Comparison of ENCODE assay signal across 1 cellular context in genomic region chr17:29677835-29678223, GRCh38.
A peak's percentile ranks its signal among the peaks of the same experiment; 100 is the strongest.
TF ChIP-seq lines count a peak whose summit lies in the region.
"Not testable (repeated sequence)": the region's sequence is repeated elsewhere in the genome, so short reads cannot be mapped to it uniquely, and the experiment has no call there.

No MANE protein-coding gene starts in this region.

TF ChIP-seq in K562, 482 proteins besides CTCF, POLR2A, EP300 and RAD21:
- TF ChIP-seq FOSL1 (tag; conservative IDR thresholded peaks at IDR 0.05), result 0 out of 2 replicates have a peak, but pooled peaks have one; percentile 15
- TF ChIP-seq ARID1B (IDR thresholded peaks at IDR 0.05), result peak; percentile 80
- TF ChIP-seq CBFA2T3 (IDR thresholded peaks at IDR 0.05), result peak; percentile 64
- TF ChIP-seq HDAC1 (IDR thresholded peaks at IDR 0.05), result 0 out of 4 replicates have a peak, but pooled peaks of 1 of the 2 experiments have one; percentile 24
- TF ChIP-seq NFE2 (IDR thresholded peaks at IDR 0.05; ENCODE audit: low read depth), result peak; percentile 59
- TF ChIP-seq MAFG (tag; conservative IDR thresholded peaks at IDR 0.05), result peak; percentile 90
- TF ChIP-seq JUND (IDR thresholded peaks at IDR 0.05; ENCODE audit: borderline replicate concordance, low read depth, low read length); TEAD4 (CRISPR knock-in tag; IDR thresholded peaks at IDR 0.05; ENCODE audit: borderline replicate concordance): not testable (repeated sequence)
- TF ChIP-seq JUND (tag; IDR thresholded peaks at IDR 0.05; ENCODE audit: borderline replicate concordance, low read depth, low read length), result 0 out of 3 replicates have a peak, but pooled peaks have one; percentile 29
- 0 out of 2 replicates have a peak, but pooled peaks have one; percentile 22 for TF ChIP-seq MTA2 (IDR thresholded peaks at IDR 0.05; ENCODE audit: low read depth)
- TF ChIP-seq BCOR (IDR thresholded peaks at IDR 0.05), result peak; percentile 71; the same call in 1 of the 2 replicates
- peak; percentile 58; the same call in 1 of the 2 replicates for TF ChIP-seq TAL1 (IDR thresholded peaks at IDR 0.05)
- TF ChIP-seq TEAD4 (IDR thresholded peaks at IDR 0.05; ENCODE audit: low read length), result peak; percentile 57
- TF ChIP-seq HDAC2 (IDR thresholded peaks at IDR 0.05), result 0 out of 2 replicates have a peak, but pooled peaks have one; percentile 32
- peak; percentile 75 for TF ChIP-seq MAFK (IDR thresholded peaks at IDR 0.05; ENCODE audit: low read length)
- peak; percentile 74 for TF ChIP-seq DPF2 (IDR thresholded peaks at IDR 0.05)
- TF ChIP-seq CC2D1A (IDR thresholded peaks at IDR 0.05), result peak; percentile 15; the same call in 1 of the 2 replicates
- peak; percentile 45; the same call in 1 of the 2 replicates for TF ChIP-seq SMARCA5 (IDR thresholded peaks at IDR 0.05)
- TF ChIP-seq ZNF592 (IDR thresholded peaks at IDR 0.05), result peak; percentile 20; the same call in 1 of the 2 replicates
- peak in 1 of 3 experiments; percentile 17 for TF ChIP-seq YY1 (IDR thresholded peaks at IDR 0.05; ENCODE audit: borderline replicate concordance in 1 of 3, control insufficient read depth in 1 of 3, extremely low read depth in 1 of 3, insufficient read depth in 3 of 3, insufficient read length in 1 of 3, insufficient replicate concordance in 2 of 3, low read depth in 1 of 3, low read length in 2 of 3)
- peak; percentile 45 to 61; a peak in 2 of 4 replicates for TF ChIP-seq TRIM24 (IDR thresholded peaks at IDR 0.05)
- TF ChIP-seq HMBOX1 (IDR thresholded peaks at IDR 0.05), result peak; percentile 3; the same call in 1 of the 2 replicates
- TF ChIP-seq C11orf30 (IDR thresholded peaks at IDR 0.05; ENCODE audit: low read depth), result peak; percentile 92
- peak; percentile 81 for TF ChIP-seq ZNF384 (IDR thresholded peaks at IDR 0.05; ENCODE audit: low read depth, low read length)
- TF ChIP-seq TCF3 (CRISPR knock-in tag; IDR thresholded peaks at IDR 0.05), result peak; percentile 50
- TF ChIP-seq ARNT (IDR thresholded peaks at IDR 0.05), result 0 out of 4 replicates have a peak, but pooled peaks of 1 of the 2 experiments have one; percentile 32
- peak; percentile 95 for TF ChIP-seq ZNF316 (IDR thresholded peaks at IDR 0.05)
- TF ChIP-seq MAFF (IDR thresholded peaks at IDR 0.05; ENCODE audit: low read length), result peak; percentile 69
